Comparison of ENCODE assay signal across 24 cellular contexts in genomic region chr6:82353848-82354247, GRCh38.
"Had no signal": no experiment of that assay in that cellular context is flagged by ENCODE, and none has a peak within 500 bp of the region (broad histone marks: within the 10 kb centered on the region; RNA-seq: fewer than 3 reads in every experiment).

No MANE protein-coding gene starts in this region.

- H3K4me2 ChIP-seq: hepatocyte, smooth muscle cell had no signal

- H2AFZ ChIP-seq: hepatocyte had no signal

- H3K27me3 ChIP-seq: gastroesophageal sphincter, hepatocyte, right atrium auricular region, suprapubic skin, transverse colon, upper lobe of right lung, uterus had no signal

- H3K4me3 ChIP-seq: gastroesophageal sphincter, heart left ventricle, hepatocyte, left lung, mucosa of descending colon, prostate gland, right atrium auricular region, smooth muscle cell, suprapubic skin, transverse colon, upper lobe of right lung, uterus had no signal

- H3K4me1 ChIP-seq: gastroesophageal sphincter, heart left ventricle, left lung, prostate gland, right atrium auricular region, suprapubic skin, transverse colon, upper lobe of right lung, uterus had no signal

- H3K36me3 ChIP-seq: gastroesophageal sphincter, heart left ventricle, left lung, prostate gland, right atrium auricular region, suprapubic skin, transverse colon, upper lobe of right lung, uterus had no signal

- H3K27ac ChIP-seq: gastroesophageal sphincter, heart left ventricle, hepatocyte, left lung, prostate gland, right atrium auricular region, suprapubic skin, transverse colon, upper lobe of right lung, uterus had no signal

- H3K79me2 ChIP-seq: hepatocyte had no signal

- DNase-seq: cortex of kidney; effector memory CD8-positive, alpha-beta T cell; heart left ventricle; kidney; left cardiac atrium; left lung; mesenchymal stem cell; mucosa of descending colon; naive B cell; stimulated activated CD4-positive, alpha-beta T cell treated with anti-CD3 and anti-CD28 coated beads, Interleukin-12 subunit alpha, Interleukin-12 subunit beta, amount 100 ng/mL, for 4 hours; stimulated activated CD4-positive, alpha-beta T cell treated with anti-CD3 and anti-CD28 coated beads, Interleukin-1b, Interleukin-23, amount 100 ng/mL, for 48 hours; stimulated activated CD4-positive, alpha-beta T cell treated with anti-CD3 and anti-CD28 coated beads, Interleukin-4, amount 100 ng/mL, for 1 hour; stimulated activated CD8-positive, alpha-beta memory T cell treated with anti-CD3 and anti-CD28 coated beads, Interleukin-4, amount 100 ng/mL, for 48 hours; stimulated activated naive CD4-positive, alpha-beta T cell; stimulated activated naive CD8-positive, alpha-beta T cell treated with anti-CD3 and anti-CD28 coated beads, Interleukin-15, amount 100 ng/mL, for 72 hours; transverse colon; upper lobe of right lung; uterus had no signal

- H3K9me3 ChIP-seq: gastroesophageal sphincter, heart left ventricle, left lung, mucosa of descending colon, prostate gland, right atrium auricular region, suprapubic skin, transverse colon, upper lobe of right lung, uterus had no signal
